10 cellular contexts compared by ENCODE assay signal in the genomic region with DNA sequence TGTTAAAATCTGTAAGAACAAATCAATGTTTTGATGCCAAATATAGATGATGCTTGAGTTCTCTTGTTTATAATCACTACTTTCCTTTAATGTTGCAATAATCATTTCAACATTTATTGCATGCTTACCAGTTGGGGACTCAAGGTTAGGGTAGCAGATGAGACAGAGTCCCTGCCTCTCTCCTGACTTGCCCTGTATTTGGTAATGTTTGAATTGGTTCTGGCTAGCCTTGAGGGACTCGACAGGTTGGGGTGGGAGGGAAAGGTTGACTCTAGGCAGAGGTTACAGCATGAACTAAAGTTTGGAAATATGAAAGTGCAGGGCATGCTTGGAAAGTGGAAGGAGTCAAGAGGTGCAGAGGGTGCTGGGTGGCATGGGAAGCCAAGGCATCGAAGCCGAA. TPM values are rescaled to one million over a fixed set of nuclear protein-coding genes. Genes with fewer than 3 reads are reported as not detected.
A peak's percentile ranks its signal among the peaks of the same experiment; 100 is the strongest.
DNase-seq lines count a peak whose midpoint lies in the region; FAIRE-seq and TF ChIP-seq lines count a peak whose summit lies in the region.
"Had no signal": no experiment of that assay in that cellular context is flagged by ENCODE, and none has a peak within 500 bp of the region (broad histone marks: within the 10 kb centered on the region; RNA-seq: fewer than 3 reads in every experiment).

No MANE protein-coding gene starts in this region.

- no peak overlapping the region for H2BK120ac ChIP-seq in mesendoderm (ENCODE audit: low read depth, low read length)

- H3K18ac ChIP-seq in mesendoderm (ENCODE audit: low read length): no peak overlapping the region

- H2AFZ ChIP-seq in ACC112 (ENCODE audit: low read length, unreplicated experiment): no peak overlapping the region
- no peak overlapping the region for H2AFZ ChIP-seq in astrocyte (ENCODE audit: low read depth, low read length)

- H3K27ac ChIP-seq in ACC112 (ENCODE audit: low read depth, low read length) (no peak overlapping the region), astrocyte (ENCODE audit: low read depth, low read length) (no peak overlapping the region), mesendoderm (ENCODE audit: low read depth, low read length) (no peak overlapping the region)

- TF ChIP-seq CTCF in astrocyte (IDR thresholded peaks at IDR 0.05; ENCODE audit: insufficient read depth, low read depth, low read length): no peak

- H2BK5ac ChIP-seq in mesendoderm (ENCODE audit: low read length): peak overlapping the region; percentile 70

- in situ Hi-C loops in HAP-1 (cut with MboI; ENCODE audit: low sequenced_read_pairs): no loop called here

- H3K4me1 ChIP-seq in ACC112 (ENCODE audit: control insufficient read depth, insufficient read depth, low read length, unreplicated experiment) (peaks cover 43% of the 10 kb centered on the region), HAP-1 (peaks cover 30% of the 10 kb centered on the region), astrocyte (ENCODE audit: insufficient read depth, low read length) (peaks cover 7% of the 10 kb centered on the region), mesendoderm (ENCODE audit: control insufficient read depth, low read depth, low read length) (peaks cover 12% of the 10 kb centered on the region)

- H3K9me3 ChIP-seq in HAP-1 (no peaks in the 10 kb centered on the region), astrocyte (ENCODE audit: insufficient read depth, low read depth, low read length) (no peaks in the 10 kb centered on the region)

- WGBS in mesendoderm (ENCODE audit: extremely low coverage, insufficient coverage, low lambda C conversion rate): no CpG with 5 or more reads among the region's 3 CpGs

- H4K5ac ChIP-seq in mesendoderm (ENCODE audit: low read length): no peak overlapping the region

- peaks cover 7% of the 10 kb centered on the region for H3K79me1 ChIP-seq in mesendoderm (ENCODE audit: low read length)

- H3K4me3 ChIP-seq in ACC112 (ENCODE audit: low read depth, low read length) (peak overlapping the region; percentile 100), HAP-1 (peak overlapping the region; percentile 57; the same call in 1 of the 2 replicates), astrocyte (ENCODE audit: insufficient read depth, low read depth, low read length) (peak overlapping the region; percentile 79), mesendoderm (ENCODE audit: low read length) (no peak overlapping the region)

- no peak for FAIRE-seq in astrocyte (lab: Jason Lieb, UNC)
- FAIRE-seq: bronchial epithelial cell had no signal

- peaks cover 8% of the 10 kb centered on the region for H3K36me3 Mint-ChIP-seq in astrocyte (ENCODE audit: low read depth, unreplicated experiment)

- H3K27me3 Mint-ChIP-seq in astrocyte (ENCODE audit: low read depth, unreplicated experiment): no peaks in the 10 kb centered on the region

- H3K79me2 ChIP-seq in ACC112 (ENCODE audit: control insufficient read depth, insufficient read depth, low read length, unreplicated experiment): peaks cover 93% of the 10 kb centered on the region
- H3K79me2 ChIP-seq in astrocyte (ENCODE audit: insufficient read depth, low read length): peaks cover 91% of the 10 kb centered on the region
- peaks cover 45% of the 10 kb centered on the region for H3K79me2 ChIP-seq in mesendoderm (ENCODE audit: control insufficient read depth, insufficient read depth, low read length)

- peak overlapping the region; percentile 90 for H3K23ac ChIP-seq in mesendoderm (ENCODE audit: low read length)

- H3K9me3 Mint-ChIP-seq in astrocyte (ENCODE audit: unreplicated experiment): no peaks in the 10 kb centered on the region

- no peak overlapping the region for H2AK5ac ChIP-seq in mesendoderm (ENCODE audit: low read length)

- H3K27ac Mint-ChIP-seq in astrocyte (ENCODE audit: unreplicated experiment): peak overlapping the region; percentile 15

- peak overlapping the region; percentile 92 for H3K4me2 ChIP-seq in astrocyte (ENCODE audit: low read length)
- H3K4me2 ChIP-seq in mesendoderm (ENCODE audit: low read length): peak overlapping the region; percentile 41

- H2BK15ac ChIP-seq in mesendoderm (replicated peaks; ENCODE audit: low read depth): no peak overlapping the region

- peaks cover 64% of the 10 kb centered on the region for H4K20me1 ChIP-seq in astrocyte (ENCODE audit: insufficient read depth, low read length)

- H3K27me3 ChIP-seq in ACC112 (ENCODE audit: insufficient read depth, low read length) (no peaks in the 10 kb centered on the region), HAP-1 (ENCODE audit: low read depth) (no peaks in the 10 kb centered on the region), astrocyte (ENCODE audit: insufficient read depth, low read length) (no peaks in the 10 kb centered on the region), mesendoderm (ENCODE audit: insufficient read depth, low read length, poor library complexity) (no peaks in the 10 kb centered on the region)

- no peak overlapping the region for H4K8ac ChIP-seq in mesendoderm (ENCODE audit: low read depth, low read length)

- H3K36me3 ChIP-seq in ACC112 (ENCODE audit: insufficient read depth, low read length) (0 out of 2 replicates have a peak, but pooled peaks cover 4% of the 10 kb centered on the region), HAP-1 (replicated peaks) (no peaks in the 10 kb centered on the region), astrocyte (ENCODE audit: insufficient read depth, low read length) (no peaks in the 10 kb centered on the region), mesendoderm (ENCODE audit: control insufficient read depth, insufficient read depth, low read length) (no peaks in the 10 kb centered on the region)

- H3K9ac ChIP-seq in astrocyte (ENCODE audit: low read length) (peak overlapping the region; percentile 93), mesendoderm (ENCODE audit: low read length) (peak overlapping the region; percentile 47)

- H3K4me1 Mint-ChIP-seq in astrocyte (ENCODE audit: low read depth, unreplicated experiment): peaks cover 31% of the 10 kb centered on the region

- DNase-seq in HAP-1 (ENCODE audit: low spot score in 2 of 2): no peak
- no peak for DNase-seq in astrocyte (ENCODE audit: low read depth)
- DNase-seq in mesendoderm: no peak
- DNase-seq in effector CD8-positive, alpha-beta T cell (lab: John Stamatoyannopoulos, UW): no peak
- DNase-seq in germinal center (ENCODE audit: low spot score): no peak
- no peak for DNase-seq in activated CD4-positive, CD25-positive, alpha-beta regulatory T cell treated with anti-CD3 and anti-CD28 coated beads, Interleukin-2, amount 50 U/mL, for 72 hours
- no peak for DNase-seq in NCI-H510A treated with DMSO at 0.1 percent for 48 hours (lab: John Stamatoyannopoulos, UW)
- DNase-seq: left cardiac atrium had no signal

- peak overlapping the region; percentile 91 for H3K4me3 Mint-ChIP-seq in astrocyte (ENCODE audit: unreplicated experiment)

- H3K4ac ChIP-seq in mesendoderm (ENCODE audit: low read depth, low read length): no peak overlapping the region

- H3K56ac ChIP-seq in mesendoderm (ENCODE audit: low read length): peak overlapping the region; percentile 71

RNA-seq across cellular contexts. Expression of gene SEC24B, which starts 2.0 kb away (rescaled TPM):
- total RNA-seq in astrocyte: 41.5 and 41.9 TPM in 2 replicates
- 19.4 TPM for polyA plus RNA-seq in mesendoderm (2013, experiment 1 of 2)
- polyA plus RNA-seq in mesendoderm (2013, experiment 2 of 2): 18.5 TPM
